ENCODE assay signal across 1 cellular context in the genomic region with DNA sequence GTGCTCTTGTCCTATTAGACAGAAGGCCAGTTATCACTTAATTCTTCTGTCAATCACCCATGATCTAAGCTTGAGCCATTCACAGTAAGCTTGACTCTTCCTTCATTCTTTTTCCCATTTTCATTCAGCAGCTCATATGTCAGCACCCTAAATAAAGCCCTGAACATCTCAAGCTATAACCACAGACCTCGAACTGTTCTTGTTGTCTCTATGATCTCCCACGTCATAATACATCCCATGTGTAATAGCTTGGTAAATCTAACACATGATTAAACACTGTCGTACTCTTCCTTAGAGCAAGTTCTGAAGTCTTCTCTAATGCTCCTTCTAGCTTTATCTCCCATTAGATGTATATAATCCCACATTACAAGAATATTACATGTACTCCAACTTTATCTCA.
TF ChIP-seq lines count a peak whose summit lies in the region.

No MANE protein-coding gene starts in this region.

TF ChIP-seq in GM12878, 131 proteins besides CTCF, POLR2A, EP300 and RAD21:
- TF ChIP-seq CEBPB (IDR thresholded peaks at IDR 0.05; ENCODE audit: borderline replicate concordance in 1 of 2, low read depth in 2 of 2, low read length in 2 of 2) (no peak), ETV6 (conservative IDR thresholded peaks at IDR 0.05 in 1 of 2, IDR thresholded peaks at IDR 0.05 in 1 of 2; ENCODE audit: borderline replicate concordance in 1 of 2, low read depth in 1 of 2) (no peak), SREBF2 (IDR thresholded peaks at IDR 0.05; ENCODE audit: low read length) (no peak), SREBF1 (IDR thresholded peaks at IDR 0.05; ENCODE audit: low read length) (no peak), BHLHE40 (IDR thresholded peaks at IDR 0.05; ENCODE audit: borderline replicate concordance in 1 of 2, low read depth in 2 of 2, low read length in 1 of 2) (no peak)
